Comparison of ENCODE assay signal across 8 cellular contexts in genomic region chr14:83463500-83464098, GRCh38.
A peak's percentile ranks its signal among the peaks of the same experiment; 100 is the strongest.
DNase-seq lines count a peak whose midpoint lies in the region; ATAC-seq and TF ChIP-seq lines count a peak whose summit lies in the region.

No MANE protein-coding gene starts in this region.

- intact Hi-C loops in left cardiac atrium (cut with DNase I), result no loop called here

- ATAC-seq in left cardiac atrium, result peak in 1 of 2 donors; percentile 49

- peak; percentile 62 for TF ChIP-seq CTCF in GM12873 (IDR thresholded peaks at IDR 0.05; ENCODE audit: insufficient read depth, low read depth, low read length, missing control alignments)

- peak; percentile 58 for DNase-seq in AG08395 (ENCODE audit: low spot score)
- DNase-seq in NCI-H1092 (lab: John Stamatoyannopoulos, UW), result peak; percentile 30
- peak; percentile 4 for DNase-seq in UCSD-AML1 (lab: John Stamatoyannopoulos, UW; ENCODE audit: unreplicated experiment)
- peak; percentile 26 for DNase-seq in left cardiac atrium
- DNase-seq in stromal cell of bone marrow (ENCODE audit: low read depth), result peak; percentile 57
- DNase-seq in OCI-M2 (lab: John Stamatoyannopoulos, UW; ENCODE audit: unreplicated experiment), result no peak
- no peak for DNase-seq in activated gamma-delta T cell treated with Interleukin-2 at 50 U/mL for 16 hours

Comparison
In these comparisons a context has a peak if more than half of its experiments do, and no peak if none do; other contexts are left out.
1. DNase-seq: peak in AG08395 (single experiment), NCI-H1092 (single experiment), UCSD-AML1 (single experiment), left cardiac atrium (single experiment) and stromal cell of bone marrow (single experiment); none in OCI-M2 (single experiment) and activated gamma-delta T cell treated with Interleukin-2 at 50 U/mL for 16 hours (single experiment).